Comparison of ENCODE assay signal across 18 cellular contexts in the genomic region with DNA sequence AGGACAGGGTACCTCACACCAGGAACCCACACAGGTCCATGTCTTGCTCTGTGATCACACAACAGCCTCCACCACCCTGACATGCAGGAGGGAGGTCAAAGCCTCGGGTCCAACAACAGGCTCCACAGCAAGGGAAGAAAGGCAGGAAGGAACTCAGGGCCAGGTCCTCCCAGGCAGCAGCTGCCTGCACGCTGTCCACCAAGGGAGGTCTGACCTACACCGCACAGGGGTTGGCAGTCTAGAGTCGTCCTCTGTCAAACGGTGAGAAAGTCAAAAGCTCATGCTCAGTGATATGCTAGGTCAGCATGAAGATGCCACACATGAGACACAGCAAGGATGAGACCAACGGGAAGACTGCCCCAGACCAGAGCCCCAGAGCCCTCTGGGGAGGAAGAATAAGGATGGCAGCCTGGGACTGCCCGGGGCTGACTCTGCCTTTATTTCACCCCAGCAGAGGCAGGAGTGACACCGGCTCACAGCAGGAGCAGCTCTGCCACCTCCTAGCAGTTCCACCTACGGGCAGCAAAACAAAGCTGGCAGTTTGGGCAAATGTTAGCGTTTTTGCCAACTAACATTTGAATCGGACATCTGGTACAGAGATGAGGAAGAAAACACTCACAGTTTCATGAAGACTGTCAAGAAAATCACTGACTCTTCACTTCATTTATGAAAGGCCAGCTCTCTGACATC.
"Had no signal": no experiment of that assay in that cellular context is flagged by ENCODE, and none has a peak within 500 bp of the region (broad histone marks: within the 10 kb centered on the region; RNA-seq: fewer than 3 reads in every experiment).

No MANE protein-coding gene starts in this region.

- H3K27me3 Mint-ChIP-seq: activated CD4-positive, alpha-beta memory T cell treated with anti-CD3 and anti-CD28 coated beads for 36 hours; activated CD4-positive, alpha-beta T cell treated with anti-CD3 and anti-CD28 coated beads for 36 hours; activated naive CD8-positive, alpha-beta T cell treated with anti-CD3 and anti-CD28 coated beads, Interleukin-2, amount 10 ng/mL, durations not matched to agents 7 days and 5 days; activated T-helper 17 cell treated with anti-CD3 and anti-CD28 coated beads, Interleukin-2, amount 50 U/mL, for 72 hours; memory B cell had no signal

- H3K27me3 ChIP-seq: cardiac muscle cell, foreskin keratinocyte, tibial artery had no signal

- H3K4me3 ChIP-seq: cardiac muscle cell, left ventricle myocardium inferior, tibial artery had no signal

- H3K27ac Mint-ChIP-seq: activated CD4-positive, alpha-beta memory T cell treated with anti-CD3 and anti-CD28 coated beads for 36 hours; activated CD4-positive, alpha-beta T cell treated with anti-CD3 and anti-CD28 coated beads for 36 hours; activated naive CD8-positive, alpha-beta T cell treated with anti-CD3 and anti-CD28 coated beads, Interleukin-2, amount 10 ng/mL, durations not matched to agents 7 days and 5 days; activated T-helper 17 cell treated with anti-CD3 and anti-CD28 coated beads, Interleukin-2, amount 50 U/mL, for 72 hours; memory B cell; T-helper 2 cell treated with Interferon-gamma antibody and Interleukin-4, amounts not matched to agents 5 μg/mL and 100 μg/mL, for 36 hours; WTC11 had no signal

- DNase-seq: activated CD4-positive, alpha-beta memory T cell treated with anti-CD3 and anti-CD28 coated beads for 36 hours; activated CD4-positive, alpha-beta T cell treated with anti-CD3 and anti-CD28 coated beads for 36 hours; activated naive CD4-positive, alpha-beta T cell treated with Interleukin-2 at 50 U/mL for 16 hours; activated naive CD8-positive, alpha-beta T cell treated with anti-CD3 and anti-CD28 coated beads, Interleukin-2, amount 10 ng/mL, durations not matched to agents 7 days and 5 days; activated T-cell treated with anti-CD3 and anti-CD28 coated beads for 4 hours; amygdala; foreskin keratinocyte; left ventricle myocardium inferior; stimulated activated naive CD4-positive, alpha-beta T cell; SW 1271; tibial artery had no signal

- H3K27ac ChIP-seq: cardiac muscle cell, epithelial cell of prostate, foreskin keratinocyte, left ventricle myocardium inferior, parathyroid adenoma, tibial artery had no signal

- ATAC-seq: activated CD4-positive, alpha-beta T cell treated with anti-CD3 and anti-CD28 coated beads for 36 hours; activated T-helper 17 cell treated with anti-CD3 and anti-CD28 coated beads, Interleukin-2, amount 50 U/mL, for 72 hours; foreskin keratinocyte; WTC11 had no signal

- H3K9me3 Mint-ChIP-seq: activated CD4-positive, alpha-beta memory T cell treated with anti-CD3 and anti-CD28 coated beads for 36 hours; activated naive CD8-positive, alpha-beta T cell treated with anti-CD3 and anti-CD28 coated beads, Interleukin-2, amount 10 ng/mL, durations not matched to agents 7 days and 5 days; activated T-helper 17 cell treated with anti-CD3 and anti-CD28 coated beads, Interleukin-2, amount 50 U/mL, for 72 hours; memory B cell; T-helper 2 cell treated with Interferon-gamma antibody and Interleukin-4, amounts not matched to agents 5 μg/mL and 100 μg/mL, for 36 hours had no signal

- H3K4me1 ChIP-seq: foreskin keratinocyte, left ventricle myocardium inferior, parathyroid adenoma, tibial artery had no signal

- H3K4me3 Mint-ChIP-seq: activated CD4-positive, alpha-beta memory T cell treated with anti-CD3 and anti-CD28 coated beads for 36 hours; activated CD4-positive, alpha-beta T cell treated with anti-CD3 and anti-CD28 coated beads for 36 hours; activated naive CD8-positive, alpha-beta T cell treated with anti-CD3 and anti-CD28 coated beads, Interleukin-2, amount 10 ng/mL, durations not matched to agents 7 days and 5 days; activated T-helper 17 cell treated with anti-CD3 and anti-CD28 coated beads, Interleukin-2, amount 50 U/mL, for 72 hours; memory B cell; T-helper 2 cell treated with Interferon-gamma antibody and Interleukin-4, amounts not matched to agents 5 μg/mL and 100 μg/mL, for 36 hours; WTC11 had no signal

- H3K9me3 ChIP-seq: left ventricle myocardium inferior, tibial artery had no signal

- H3K36me3 ChIP-seq: cardiac muscle cell had no signal
